Comparison of ENCODE assay signal across 1 cellular context in genomic region chr19:34359140-34359953, GRCh38.
TF ChIP-seq lines count a peak whose summit lies in the region.

No MANE protein-coding gene starts in this region.

TF ChIP-seq in HepG2, 621 proteins besides CTCF, POLR2A, EP300 and RAD21 (continued from another document and continues in another):
- no peak for TF ChIP-seq ZNF142 (CRISPR knock-in tag; IDR thresholded peaks at IDR 0.05)
- 0 out of 2 replicates have a peak, but pooled peaks have one; percentile 31 for TF ChIP-seq SNAI1 (CRISPR knock-in tag; IDR thresholded peaks at IDR 0.05; ENCODE audit: borderline replicate concordance)
- peak; percentile 31; the same call in 1 of the 2 replicates for TF ChIP-seq ATAD3A (CRISPR knock-in tag; IDR thresholded peaks at IDR 0.05)
- peak; percentile 77 for TF ChIP-seq ZFY (CRISPR knock-in tag; IDR thresholded peaks at IDR 0.05)
- no peak for TF ChIP-seq ZNF3 (CRISPR knock-in tag; IDR thresholded peaks at IDR 0.05)
- no peak for TF ChIP-seq SOX6 (IDR thresholded peaks at IDR 0.05)
- peak; percentile 80 for TF ChIP-seq SOX6 (CRISPR knock-in tag; IDR thresholded peaks at IDR 0.05)
- TF ChIP-seq PCBP2 (optimal IDR thresholded peaks at IDR 0.05; ENCODE audit: low read depth, low read length, poor library complexity, severe bottlenecking), result no peak
- peak; percentile 34; the same call in 1 of the 2 replicates for TF ChIP-seq HIC2 (CRISPR knock-in tag; IDR thresholded peaks at IDR 0.05; ENCODE audit: low read depth)
- TF ChIP-seq DZIP1 (CRISPR knock-in tag; IDR thresholded peaks at IDR 0.05), result no peak
- TF ChIP-seq ZNF879 (CRISPR knock-in tag; IDR thresholded peaks at IDR 0.05), result peak; percentile 63; the same call in 1 of the 2 replicates
- peak; percentile 76 for TF ChIP-seq AGO1 (IDR thresholded peaks at IDR 0.05; ENCODE audit: low read depth, low read length, poor library complexity, severe bottlenecking)
- TF ChIP-seq TBX2 (CRISPR knock-in tag; IDR thresholded peaks at IDR 0.05; ENCODE audit: borderline replicate concordance), result peak; percentile 98
- no peak for TF ChIP-seq TIGD3 (CRISPR knock-in tag; IDR thresholded peaks at IDR 0.05; ENCODE audit: borderline replicate concordance)
- peak; percentile 85 for TF ChIP-seq BRD4 (CRISPR knock-in tag; IDR thresholded peaks at IDR 0.05)
- peak; percentile 97 for TF ChIP-seq SPEN (CRISPR knock-in tag; IDR thresholded peaks at IDR 0.05; ENCODE audit: low read depth)
- peak; percentile 87 for TF ChIP-seq RBFOX2 (IDR thresholded peaks at IDR 0.05; ENCODE audit: low read depth, low read length)
- peak; percentile 8; the same call in 1 of the 2 replicates for TF ChIP-seq NCOA2 (CRISPR knock-in tag; IDR thresholded peaks at IDR 0.05)
- peak; percentile 19; the same call in 1 of the 2 replicates for TF ChIP-seq ZNF547 (CRISPR knock-in tag; IDR thresholded peaks at IDR 0.05)
- TF ChIP-seq ZFP90 (CRISPR knock-in tag; IDR thresholded peaks at IDR 0.05; ENCODE audit: borderline replicate concordance), result no peak
- TF ChIP-seq PHF21A (CRISPR knock-in tag; IDR thresholded peaks at IDR 0.05), result peak; percentile 87
- TF ChIP-seq FOXP4 (CRISPR knock-in tag; IDR thresholded peaks at IDR 0.05), result 0 out of 2 replicates have a peak, but pooled peaks have one; percentile 15
- 0 out of 2 replicates have a peak, but pooled peaks have one; percentile 35 for TF ChIP-seq ZNF225 (CRISPR knock-in tag; IDR thresholded peaks at IDR 0.05)
- TF ChIP-seq ZNF275 (CRISPR knock-in tag; IDR thresholded peaks at IDR 0.05; ENCODE audit: borderline replicate concordance), result no peak
- no peak for TF ChIP-seq ZEB1 (IDR thresholded peaks at IDR 0.05; ENCODE audit: insufficient replicate concordance, low read depth)
- no peak for TF ChIP-seq CENPX (CRISPR knock-in tag; IDR thresholded peaks at IDR 0.05)
- no peak for TF ChIP-seq ZNF761 (CRISPR knock-in tag; conservative IDR thresholded peaks at IDR 0.05)
- peak; percentile 45; the same call in 1 of the 2 replicates for TF ChIP-seq HCFC1 (IDR thresholded peaks at IDR 0.05; ENCODE audit: low read depth, low read length)
- peak; percentile 48 for TF ChIP-seq TAF15 (IDR thresholded peaks at IDR 0.05; ENCODE audit: low read depth, low read length, poor library complexity, severe bottlenecking)
- TF ChIP-seq MTA3 (CRISPR knock-in tag; IDR thresholded peaks at IDR 0.05), result no peak
- TF ChIP-seq AGO2 (optimal IDR thresholded peaks at IDR 0.05; ENCODE audit: low read depth, low read length), result no peak
- TF ChIP-seq ZNF580 (CRISPR knock-in tag; IDR thresholded peaks at IDR 0.05; ENCODE audit: borderline replicate concordance, low read depth), result peak; percentile 54; the same call in 1 of the 2 replicates
- peak; percentile 100 for TF ChIP-seq BHLHE40 (IDR thresholded peaks at IDR 0.05; ENCODE audit: low read length)
- no peak for TF ChIP-seq CC2D1A (CRISPR knock-in tag; IDR thresholded peaks at IDR 0.05)
- TF ChIP-seq HIVEP1 (CRISPR knock-in tag; IDR thresholded peaks at IDR 0.05), result peak; percentile 84
- TF ChIP-seq ZNF569 (CRISPR knock-in tag; IDR thresholded peaks at IDR 0.05; ENCODE audit: borderline replicate concordance), result no peak
- no peak for TF ChIP-seq ZNF672 (CRISPR knock-in tag; IDR thresholded peaks at IDR 0.05)
- peak; percentile 30; the same call in 1 of the 2 replicates for TF ChIP-seq FOXA3 (CRISPR knock-in tag; IDR thresholded peaks at IDR 0.05)
- TF ChIP-seq BATF2 (CRISPR knock-in tag; IDR thresholded peaks at IDR 0.05), result no peak
- TF ChIP-seq SMYD3 (CRISPR knock-in tag; IDR thresholded peaks at IDR 0.05), result 0 out of 2 replicates have a peak, but pooled peaks have one; percentile 50
- TF ChIP-seq ARID5B (CRISPR knock-in tag; IDR thresholded peaks at IDR 0.05), result peak; percentile 51
- TF ChIP-seq FOXA1 (IDR thresholded peaks at IDR 0.05), result no peak
- peak; percentile 69 for TF ChIP-seq FOXA1 (CRISPR knock-in tag; IDR thresholded peaks at IDR 0.05)
- TF ChIP-seq MEIS2 (CRISPR knock-in tag; IDR thresholded peaks at IDR 0.05), result 0 out of 2 replicates have a peak, but pooled peaks have one; percentile 11
- TF ChIP-seq GLI4 (CRISPR knock-in tag; IDR thresholded peaks at IDR 0.05; ENCODE audit: borderline replicate concordance), result no peak
